Comparison of ENCODE assay signal across 8 cellular contexts in genomic region chr9:71911061-71911907, GRCh38. TPM values are rescaled to one million over a fixed set of nuclear protein-coding genes. Genes with fewer than 3 reads are reported as not detected.
DNase-seq lines count a peak whose midpoint lies in the region; ATAC-seq and TF ChIP-seq lines count a peak whose summit lies in the region.

TSS of gene ABHD17B (minus strand) at chr9:71911193. CDS start at chr9:71875080, 36,113 bp downstream.
A gene with protein sequence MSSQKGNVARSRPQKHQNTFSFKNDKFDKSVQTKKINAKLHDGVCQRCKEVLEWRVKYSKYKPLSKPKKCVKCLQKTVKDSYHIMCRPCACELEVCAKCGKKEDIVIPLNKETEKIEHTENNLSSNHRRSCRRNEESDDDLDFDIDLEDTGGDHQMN (plus strand): TSS chr9:71911639. CDS start chr9:71911735, 96 bp downstream.

- peak within 1 kb of the TSS; percentile 95 for H3K4me3 ChIP-seq in epithelial cell of esophagus (ENCODE audit: low read length)
- H3K4me3 ChIP-seq in mononuclear cell (ENCODE audit: low read length) = peak within 1 kb of the TSS; percentile 60

- peaks cover 34% of the 10 kb centered on the region for H3K4me1 ChIP-seq in mononuclear cell (ENCODE audit: insufficient read depth, low read length)

- no peaks in the 10 kb centered on the region for H3K9me3 Mint-ChIP-seq in IgD-negative memory B cell

- H3K36me3 Mint-ChIP-seq in IgD-negative memory B cell = peaks cover 3% of the 10 kb centered on the region

- H3K4me1 Mint-ChIP-seq in IgD-negative memory B cell = peaks cover 41 to 51% (median 50%) of the 10 kb centered on the region in 3 donors

- H3K4me3 Mint-ChIP-seq in IgD-negative memory B cell = peak within 1 kb of the TSS; percentile 98 to 100 (median 100)

- no peaks in the 10 kb centered on the region for H3K27me3 ChIP-seq in mononuclear cell (ENCODE audit: insufficient read depth, low read length)

- H3K27ac Mint-ChIP-seq in IgD-negative memory B cell = peak within 1 kb of the TSS; percentile 91 to 98 (median 95)

- H3K9me3 ChIP-seq in mononuclear cell (ENCODE audit: low read depth, low read length) = no peaks in the 10 kb centered on the region

- DNase-seq in DMS 273 treated with DMSO at 0.1 percent for 48 hours (lab: John Stamatoyannopoulos, UW) (peak; percentile 98), OCI-M2 (lab: John Stamatoyannopoulos, UW; ENCODE audit: unreplicated experiment) (peak; percentile 87), activated T-cell treated with anti-CD3 and anti-CD28 coated beads for 48 hours (ENCODE audit: low read depth) (peak; percentile 95), epithelial cell of esophagus (ENCODE audit: low read depth) (peak; percentile 99)
- DNase-seq in stimulated activated CD8-positive, alpha-beta memory T cell treated with anti-CD3 and anti-CD28 coated beads, Interleukin-4, amount 100 ng/mL, for 1 hour (ENCODE audit: low read depth in 2 of 2, low spot score in 1 of 2) = peak; percentile 86 to 93

- TF ChIP-seq CTCF in epithelial cell of esophagus (IDR thresholded peaks at IDR 0.05; ENCODE audit: insufficient read depth, low read depth, low read length, missing control alignments) = no peak

- peaks cover 9% of the 10 kb centered on the region for H3K27me3 Mint-ChIP-seq in IgD-negative memory B cell

- peak; percentile 92 for ATAC-seq in GM21529 (IDR thresholded peaks at IDR 0.05; ENCODE audit: unreplicated experiment)

RNA-seq across cellular contexts. Expression of gene ABHD17B, which starts in this region (rescaled TPM):
- polyA plus RNA-seq in IgD-negative memory B cell = 31.0 TPM
- 33.6 TPM for total RNA-seq in mononuclear cell

RNA-seq across cellular contexts. Expression of the second gene that starts in this region (rescaled TPM):
- 14.2 TPM for polyA plus RNA-seq in IgD-negative memory B cell
- total RNA-seq in mononuclear cell = 7.0 TPM

Comparison
In these comparisons a context has a peak if more than half of its experiments do, and no peak if none do; other contexts are left out.
1. Peak in every context shown above with its lines: DNase-seq, ATAC-seq and H3K4me3 ChIP-seq.